ENCODE assay signal across 8 cellular contexts in genomic region chr11:47980093-47980906, GRCh38. TPM values are rescaled to one million over a fixed set of nuclear protein-coding genes. Genes with fewer than 3 reads are reported as not detected.
DNase-seq lines count a peak whose midpoint lies in the region; ATAC-seq lines count a peak whose summit lies in the region.

PTPRJ (plus strand) TSS chr11:47980559; CDS start chr11:47980913, 354 bp downstream.

- no peaks in the 10 kb centered on the region for H3K9me3 ChIP-seq in BLaER1

- intact Hi-C loops in left ventricle myocardium superior (cut with micrococcal nuclease) (no loop called here), posterior vena cava (cut with DNase I) (loop anchor here in 1 of 2 donors (10.0 kb wide), 1 partner anchor 105 kb away; no protein-coding TSS in a partner anchor)

- 0 out of 2 replicates have a peak, but pooled peaks cover 7% of the 10 kb centered on the region for H4K20me1 ChIP-seq in BLaER1

- no peaks in the 10 kb centered on the region for H3K36me3 ChIP-seq in BLaER1

- ATAC-seq in GM19351 (IDR thresholded peaks at IDR 0.05; ENCODE audit: unreplicated experiment) (peak; percentile 55), HG03520 (IDR thresholded peaks at IDR 0.05; ENCODE audit: unreplicated experiment) (peak; percentile 46), left ventricle myocardium superior (peak; percentile 74), HG03460 (IDR thresholded peaks at IDR 0.05; ENCODE audit: unreplicated experiment) (no peak)

- peaks cover 8% of the 10 kb centered on the region; the same call in 1 of the 2 replicates for H3K27me3 ChIP-seq in BLaER1

- H3K4me3 ChIP-seq in BLaER1, result peak within 1 kb of the TSS; percentile 81

- DNase-seq in T follicular helper cell (ENCODE audit: low read depth) (peak; percentile 49), amniotic epithelial cell (ENCODE audit: low read depth) (peak; percentile 55), left ventricle myocardium superior (peak; percentile 77), posterior vena cava (ENCODE audit: low spot score) (peak; percentile 85)

- H3K27ac ChIP-seq in BLaER1, result peak within 1 kb of the TSS; percentile 64

- peak within 1 kb of the TSS; percentile 99 for H3K4me2 ChIP-seq in BLaER1

- H3K9ac ChIP-seq in BLaER1, result peak within 1 kb of the TSS; percentile 78

- peaks cover 26% of the 10 kb centered on the region for H3K4me1 ChIP-seq in BLaER1

RNA-seq across cellular contexts. Expression of gene PTPRJ, which starts in this region (rescaled TPM):
- total RNA-seq in left ventricle myocardium superior, result 7.1 TPM
- 10 to 100 TPM; 17.4 to 19.7 TPM for total RNA-seq in posterior vena cava
